ENCODE assay signal across 22 cellular contexts in the genomic region with DNA sequence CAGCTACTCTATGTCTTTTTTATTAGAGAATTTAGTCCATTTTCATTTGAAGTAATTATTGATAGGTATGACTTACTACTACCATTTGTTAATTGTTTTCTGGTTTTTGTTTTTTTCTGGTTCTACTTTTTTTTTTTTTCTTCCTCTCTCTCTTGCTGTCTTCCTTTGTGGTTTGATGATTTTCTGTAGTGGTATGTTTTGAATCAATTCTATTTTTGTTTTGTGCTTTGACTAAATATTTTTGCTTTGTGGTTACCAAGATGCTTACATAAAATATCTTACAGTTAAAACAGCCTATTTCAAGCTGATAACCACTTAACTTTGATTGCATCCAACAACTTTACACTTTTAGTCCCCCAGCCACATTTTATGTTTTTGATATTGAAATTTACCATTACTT. TPM values are rescaled to one million over a fixed set of nuclear protein-coding genes. Genes with fewer than 3 reads are reported as not detected.
"Had no signal": no experiment of that assay in that cellular context is flagged by ENCODE, and none has a peak within 500 bp of the region (broad histone marks: within the 10 kb centered on the region; RNA-seq: fewer than 3 reads in every experiment).

No MANE protein-coding gene starts in this region.

- H3K36me3 ChIP-seq: esophagus muscularis mucosa, gastrocnemius medialis, heart right ventricle, thyroid gland had no signal

- H3K27ac Mint-ChIP-seq: activated B cell treated with CpG ODN at 0.5 μM for 24 hours; activated CD4-positive, alpha-beta T cell treated with anti-CD3 and anti-CD28 coated beads, Interleukin-2, amount 10 ng/mL, durations not matched to agents 24 days and 14 days; activated naive CD8-positive, alpha-beta T cell; nephron; stimulated activated effector memory CD8-positive, alpha-beta T cell treated with anti-CD3 and anti-CD28 coated beads, Interleukin-12 subunit alpha, Interleukin-12 subunit beta, amount 100 ng/mL, for 72 hours had no signal

- DNase-seq: activated B cell treated with CpG ODN at 0.5 μM for 24 hours; activated CD4-positive, alpha-beta T cell treated with anti-CD3 and anti-CD28 coated beads, Interleukin-2, amount 10 ng/mL, durations not matched to agents 24 days and 14 days; activated CD8-positive, alpha-beta memory T cell treated with anti-CD3 and anti-CD28 coated beads for 24 hours; anterior cingulate cortex; cerebellar nuclear complex; dorsolateral prefrontal cortex; gastrocnemius medialis; heart right ventricle; islet precursor cell; mammary epithelial cell; retina; small intestine; thyroid gland had no signal

- H3K4me1 Mint-ChIP-seq: activated B cell treated with CpG ODN at 0.5 μM for 24 hours, nephron had no signal

- H3K4me3 ChIP-seq: dorsolateral prefrontal cortex, esophagus muscularis mucosa, gastrocnemius medialis, heart right ventricle, thyroid gland had no signal

- H3K27me3 ChIP-seq: dorsolateral prefrontal cortex, esophagus muscularis mucosa, gastrocnemius medialis, heart right ventricle, thyroid gland had no signal

- H3K27me3 Mint-ChIP-seq: activated naive CD8-positive, alpha-beta T cell had no signal

- ATAC-seq: gastrocnemius medialis; heart right ventricle; left lobe of liver; stimulated activated effector memory CD8-positive, alpha-beta T cell treated with anti-CD3 and anti-CD28 coated beads, Interleukin-12 subunit alpha, Interleukin-12 subunit beta, amount 100 ng/mL, for 72 hours had no signal

- H3K4me1 ChIP-seq: gastrocnemius medialis, heart right ventricle, thyroid gland had no signal

- H3K36me3 Mint-ChIP-seq: stimulated activated effector memory CD8-positive, alpha-beta T cell treated with anti-CD3 and anti-CD28 coated beads, Interleukin-12 subunit alpha, Interleukin-12 subunit beta, amount 100 ng/mL, for 72 hours had no signal

- H3K9me3 ChIP-seq: esophagus muscularis mucosa, gastrocnemius medialis, thyroid gland had no signal

- H3K4me3 Mint-ChIP-seq: activated B cell treated with CpG ODN at 0.5 μM for 24 hours; activated CD4-positive, alpha-beta T cell treated with anti-CD3 and anti-CD28 coated beads, Interleukin-2, amount 10 ng/mL, durations not matched to agents 24 days and 14 days; activated naive CD8-positive, alpha-beta T cell; nephron; stimulated activated effector memory CD8-positive, alpha-beta T cell treated with anti-CD3 and anti-CD28 coated beads, Interleukin-12 subunit alpha, Interleukin-12 subunit beta, amount 100 ng/mL, for 72 hours had no signal

- H3K27ac ChIP-seq: dorsolateral prefrontal cortex, esophagus muscularis mucosa, gastrocnemius medialis, heart right ventricle, thyroid gland had no signal

- H3K9me3 Mint-ChIP-seq: activated CD4-positive, alpha-beta T cell treated with anti-CD3 and anti-CD28 coated beads, Interleukin-2, amount 10 ng/mL, durations not matched to agents 24 days and 14 days; nephron had no signal

- FAIRE-seq: endometrium, small intestine, urothelium cell line had no signal

RNA-seq across cellular contexts. Expression of gene OR2F2, which starts 3.3 kb away (rescaled TPM):
- total RNA-seq: activated B cell treated with CpG ODN at 0.5 μM for 24 hours; activated CD4-positive, alpha-beta T cell treated with anti-CD3 and anti-CD28 coated beads, Interleukin-2, amount 10 ng/mL, durations not matched to agents 24 days and 14 days; dorsolateral prefrontal cortex; esophagus muscularis mucosa; gastrocnemius medialis; heart right ventricle; left lobe of liver; mucosa of gallbladder; T-helper 1 cell treated with Interleukin-12 subunit alpha and Interleukin-12 subunit beta and Interleukin-4 antibody, amounts not matched to agents 30 ng/mL and 1 ng/mL, for 36 hours; thyroid gland had no signal
- polyA plus RNA-seq: heart right ventricle, mammary epithelial cell, small intestine had no signal

RNA-seq across cellular contexts. Expression of gene OR2F1, which starts 22.9 kb away (rescaled TPM):
- total RNA-seq: activated B cell treated with CpG ODN at 0.5 μM for 24 hours; activated CD4-positive, alpha-beta T cell treated with anti-CD3 and anti-CD28 coated beads, Interleukin-2, amount 10 ng/mL, durations not matched to agents 24 days and 14 days; esophagus muscularis mucosa; gastrocnemius medialis; heart right ventricle; left lobe of liver; mammary epithelial cell; mucosa of gallbladder; T-helper 1 cell treated with Interleukin-12 subunit alpha and Interleukin-12 subunit beta and Interleukin-4 antibody, amounts not matched to agents 30 ng/mL and 1 ng/mL, for 36 hours; thyroid gland had no signal
- polyA plus RNA-seq: heart right ventricle, mammary epithelial cell, small intestine had no signal
